ENCODE assay signal across 15 cellular contexts in the genomic region with DNA sequence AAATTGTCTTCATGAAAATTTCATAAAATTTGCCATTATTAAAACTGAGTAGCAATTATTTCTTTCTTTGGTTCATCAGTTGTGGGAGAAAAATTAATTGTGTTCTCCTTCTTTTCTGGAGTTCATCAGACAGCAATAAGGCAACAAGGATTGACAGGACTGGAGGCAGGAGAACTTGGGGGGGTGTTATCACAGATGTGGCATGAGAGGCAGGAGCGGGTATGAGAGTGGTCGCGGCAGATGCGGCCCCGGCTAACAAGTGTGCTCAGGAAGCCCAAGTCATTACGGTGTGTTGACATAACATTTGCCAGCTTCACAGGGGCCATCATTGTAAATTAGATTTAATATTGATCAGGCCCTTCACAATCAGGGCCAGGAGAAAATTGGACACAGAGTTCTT.
DNase-seq lines count a peak whose midpoint lies in the region; ATAC-seq and TF ChIP-seq lines count a peak whose summit lies in the region.
"Had no signal": no experiment of that assay in that cellular context is flagged by ENCODE, and none has a peak within 500 bp of the region (broad histone marks: within the 10 kb centered on the region; RNA-seq: fewer than 3 reads in every experiment).

No MANE protein-coding gene starts in this region.

- H3K18ac ChIP-seq in mesendoderm (ENCODE audit: low read length): no peak overlapping the region

- CTCF ChIA-PET in SK-N-SH (lab: Yijun Ruan, JAX): no interaction called here

- H3K36me3 ChIP-seq in SK-N-SH (replicated peaks in 1 of 2; ENCODE audit: control insufficient read depth in 1 of 2, insufficient read depth in 2 of 2, low read length in 1 of 2): no peaks in the 10 kb centered on the region
- no peaks in the 10 kb centered on the region for H3K36me3 ChIP-seq in mesendoderm (ENCODE audit: control insufficient read depth, insufficient read depth, low read length)
- H3K36me3 ChIP-seq: SJCRH30 had no signal

- H2BK15ac ChIP-seq in mesendoderm (replicated peaks; ENCODE audit: low read depth): no peak overlapping the region

- no peak for ATAC-seq in SK-N-SH treated with all-trans-retinoic acid at 6 μM for 48 hours

- H3K4ac ChIP-seq in mesendoderm (ENCODE audit: low read depth, low read length): no peak overlapping the region

- no peaks in the 10 kb centered on the region for H3F3A ChIP-seq in SK-N-SH (replicated peaks; ENCODE audit: insufficient read depth)

- H3K4me2 ChIP-seq in SK-N-SH (no peak overlapping the region), mesendoderm (ENCODE audit: low read length) (no peak overlapping the region)

- H3K27me3 ChIP-seq in SK-N-SH (ENCODE audit: insufficient read depth) (no peaks in the 10 kb centered on the region), mesendoderm (ENCODE audit: insufficient read depth, low read length, poor library complexity) (no peaks in the 10 kb centered on the region)
- H3K27me3 ChIP-seq: SJCRH30 had no signal

- H2AFZ ChIP-seq in SK-N-SH (ENCODE audit: low read depth): no peak overlapping the region

- H3K79me2 ChIP-seq in SK-N-SH (ENCODE audit: insufficient read depth) (no peaks in the 10 kb centered on the region), mesendoderm (ENCODE audit: control insufficient read depth, insufficient read depth, low read length) (no peaks in the 10 kb centered on the region)

- H3K27ac ChIP-seq in SK-N-SH (ENCODE audit: low read depth in 2 of 2, low read length in 1 of 2): no peak overlapping the region
- no peak overlapping the region for H3K27ac ChIP-seq in mesendoderm (ENCODE audit: low read depth, low read length)
- H3K27ac ChIP-seq: SJCRH30 had no signal

- H3K56ac ChIP-seq in mesendoderm (ENCODE audit: low read length): peak overlapping the region; percentile 9

- H3K79me1 ChIP-seq in mesendoderm (ENCODE audit: low read length): no peaks in the 10 kb centered on the region

- no peak for TF ChIP-seq RAD21 in SK-N-SH (IDR thresholded peaks at IDR 0.05; ENCODE audit: low read length)

- DNase-seq in SK-N-SH (peak; percentile 38), NCI-H69 (lab: John Stamatoyannopoulos, UW) (peak; percentile 46), mesendoderm (no peak), MV-4-11 (lab: John Stamatoyannopoulos, UW) (no peak), hypothalamus (lab: John Stamatoyannopoulos, UW) (no peak), kidney tubule cell (ENCODE audit: low spot score) (no peak)
- DNase-seq: CD4-positive, CD25-positive, alpha-beta regulatory T cell; EL; GF-D8; NCI-H187; NCI-H2107; NCI-H2227 treated with DMSO at 0.1 percent for 48 hours; NCI-H526; SJCRH30 had no signal

- POLR2A ChIA-PET in SK-N-SH (lab: Yijun Ruan, JAX): no interaction called here

- no peaks in the 10 kb centered on the region for H3K4me1 ChIP-seq in SK-N-SH (ENCODE audit: control insufficient read depth in 1 of 2, insufficient read depth in 2 of 2, low read depth in 1 of 2, low read length in 1 of 2)
- H3K4me1 ChIP-seq in mesendoderm (ENCODE audit: control insufficient read depth, low read depth, low read length): peaks cover 5% of the 10 kb centered on the region
- H3K4me1 ChIP-seq: SJCRH30 had no signal

- no peaks in the 10 kb centered on the region for H3K9me3 ChIP-seq in SK-N-SH
- H3K9me3 ChIP-seq: SJCRH30 had no signal

- no peak overlapping the region for H2BK120ac ChIP-seq in mesendoderm (ENCODE audit: low read depth, low read length)

- 61% methylated on average over 6 of the region's 6 CpGs for WGBS in SK-N-SH (ENCODE audit: low lambda C conversion rate)
- no CpG with 5 or more reads among the region's 6 CpGs for WGBS in mesendoderm (ENCODE audit: extremely low coverage, insufficient coverage, low lambda C conversion rate)

- no peak overlapping the region for H3K23ac ChIP-seq in mesendoderm (ENCODE audit: low read length)

- no peaks in the 10 kb centered on the region for H3K9me2 ChIP-seq in SK-N-SH

- H2AK5ac ChIP-seq in mesendoderm (ENCODE audit: low read length): no peak overlapping the region

- H2BK5ac ChIP-seq in mesendoderm (ENCODE audit: low read length): no peak overlapping the region

- TF ChIP-seq EP300 in SK-N-SH (IDR thresholded peaks at IDR 0.05; ENCODE audit: borderline replicate concordance in 1 of 2, low read depth in 1 of 2, low read length in 1 of 2): no peak

- no peak overlapping the region for H4K5ac ChIP-seq in mesendoderm (ENCODE audit: low read length)

- no peak overlapping the region for H3K9ac ChIP-seq in SK-N-SH
- no peak overlapping the region for H3K9ac ChIP-seq in mesendoderm (ENCODE audit: low read length)

- no peak for TF ChIP-seq CTCF in SK-N-SH (IDR thresholded peaks at IDR 0.05)

- H3K4me3 ChIP-seq in SK-N-SH (ENCODE audit: low read depth in 2 of 2, low read length in 1 of 2): no peak overlapping the region
- H3K4me3 ChIP-seq in mesendoderm (ENCODE audit: low read length): no peak overlapping the region
- H3K4me3 ChIP-seq: SJCRH30 had no signal

- no peaks in the 10 kb centered on the region for H4K20me1 ChIP-seq in SK-N-SH (ENCODE audit: insufficient read depth)

- no peak overlapping the region for H4K8ac ChIP-seq in mesendoderm (ENCODE audit: low read depth, low read length)

TF ChIP-seq in SK-N-SH, 30 proteins besides CTCF, POLR2A, EP300 and RAD21:
- TF ChIP-seq FOXM1 (IDR thresholded peaks at IDR 0.05; ENCODE audit: low read depth) (no peak), YY1 (IDR thresholded peaks at IDR 0.05; ENCODE audit: low read depth) (no peak), TCF12 (IDR thresholded peaks at IDR 0.05) (0 out of 2 replicates have a peak, but pooled peaks have one; percentile 5)

TF ChIP-seq in SK-N-SH treated with all-trans-retinoic acid at 6 μM for 48 hours, 23 proteins besides CTCF, POLR2A, EP300 and RAD21 (continues in another document):
- no peak for TF ChIP-seq SNAI2 (CRISPR knock-in tag; IDR thresholded peaks at IDR 0.05)
- TF ChIP-seq ZNF565 (CRISPR knock-in tag; conservative IDR thresholded peaks at IDR 0.05; ENCODE audit: low read depth): no peak
- TF ChIP-seq ZNF70 (CRISPR knock-in tag; IDR thresholded peaks at IDR 0.05): no peak
- no peak for TF ChIP-seq ARNTL (CRISPR knock-in tag; IDR thresholded peaks at IDR 0.05; ENCODE audit: borderline replicate concordance, low read depth)
- TF ChIP-seq BACH2 (CRISPR knock-in tag; IDR thresholded peaks at IDR 0.05; ENCODE audit: borderline replicate concordance): no peak
- no peak for TF ChIP-seq ESRRG (CRISPR knock-in tag; IDR thresholded peaks at IDR 0.05)
- TF ChIP-seq, protein P1, sequence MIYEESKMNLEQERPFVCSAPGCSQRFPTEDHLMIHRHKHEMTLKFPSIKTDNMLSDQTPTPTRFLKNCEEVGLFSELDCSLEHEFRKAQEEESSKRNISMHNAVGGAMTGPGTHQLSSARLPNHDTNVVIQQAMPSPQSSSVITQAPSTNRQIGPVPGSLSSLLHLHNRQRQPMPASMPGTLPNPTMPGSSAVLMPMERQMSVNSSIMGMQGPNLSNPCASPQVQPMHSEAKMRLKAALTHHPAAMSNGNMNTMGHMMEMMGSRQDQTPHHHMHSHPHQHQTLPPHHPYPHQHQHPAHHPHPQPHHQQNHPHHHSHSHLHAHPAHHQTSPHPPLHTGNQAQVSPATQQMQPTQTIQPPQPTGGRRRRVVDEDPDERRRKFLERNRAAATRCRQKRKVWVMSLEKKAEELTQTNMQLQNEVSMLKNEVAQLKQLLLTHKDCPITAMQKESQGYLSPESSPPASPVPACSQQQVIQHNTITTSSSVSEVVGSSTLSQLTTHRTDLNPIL (CRISPR knock-in tag; IDR thresholded peaks at IDR 0.05; ENCODE audit: low read depth): no peak
- no peak for TF ChIP-seq ZC3H10 (CRISPR knock-in tag; IDR thresholded peaks at IDR 0.05)
- no peak for TF ChIP-seq PATZ1 (CRISPR knock-in tag; IDR thresholded peaks at IDR 0.05; ENCODE audit: borderline replicate concordance)
- TF ChIP-seq POU6F1 (CRISPR knock-in tag; IDR thresholded peaks at IDR 0.05; ENCODE audit: borderline replicate concordance, low read depth): no peak

Comparison
In these comparisons a context has a peak if more than half of its experiments do, and no peak if none do; other contexts are left out.
1. DNase-seq: peak in SK-N-SH (single experiment) and NCI-H69 (single experiment); none in mesendoderm (single experiment), MV-4-11 (single experiment), hypothalamus (0 of 51) and kidney tubule cell (single experiment).